In the genomic region with DNA sequence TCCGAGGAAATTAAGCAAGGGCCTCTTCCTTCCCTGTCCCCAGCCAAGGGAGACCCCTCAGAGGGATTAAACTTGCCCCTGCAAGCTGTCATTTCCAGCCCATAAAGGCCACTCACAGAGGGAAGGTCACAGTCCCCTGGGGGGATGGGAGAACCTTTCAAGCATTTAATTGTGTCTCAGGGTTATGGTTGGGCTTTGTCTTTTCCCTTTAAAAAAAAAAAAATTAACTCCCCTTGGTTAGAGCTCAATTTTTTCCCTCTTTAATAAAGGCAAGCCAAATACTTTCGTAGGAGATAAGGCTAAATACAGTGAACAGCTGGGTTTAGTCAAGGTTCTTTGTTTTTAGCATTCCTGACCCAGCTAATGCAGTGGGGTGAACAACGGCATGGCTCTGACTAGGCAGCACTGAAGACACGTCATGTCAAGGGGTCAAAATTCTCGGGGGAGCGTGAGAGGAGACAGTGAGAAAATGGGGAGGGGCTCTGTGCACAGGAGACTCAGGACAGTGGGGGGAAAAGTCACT, we compare ENCODE assay signal across 11 cellular contexts. TPM values are rescaled to one million over a fixed set of nuclear protein-coding genes. Genes with fewer than 3 reads are reported as not detected.
DNase-seq lines count a peak whose midpoint lies in the region; ATAC-seq and TF ChIP-seq lines count a peak whose summit lies in the region.
"Had no signal": no experiment of that assay in that cellular context is flagged by ENCODE, and none has a peak within 500 bp of the region (broad histone marks: within the 10 kb centered on the region; RNA-seq: fewer than 3 reads in every experiment).

No MANE protein-coding gene starts in this region.

- CTCF ChIA-PET in activated CD4-positive, alpha-beta memory T cell treated with anti-CD3 and anti-CD28 coated beads for 36 hours (lab: Charles Lee): no interaction called here

- DNase-seq in EL (peak; percentile 29), ascending aorta (ENCODE audit: low spot score in 2 of 2) (no peak), right cardiac atrium (peak in 1 of 3 donors; percentile 83), sciatic nerve (ENCODE audit: low spot score) (no peak), globus pallidus (ENCODE audit: low spot score) (no peak)
- no peak for DNase-seq in activated CD4-positive, alpha-beta memory T cell treated with anti-CD3 and anti-CD28 coated beads for 36 hours
- DNase-seq in activated T-helper 2 cell treated with anti-CD3 and anti-CD28 coated beads, Interferon-gamma antibody, Interleukin-2, Interleukin-4, amounts not matched to agents 10 μg/mL and 5 μg/mL and 100 μg/mL, durations not matched to agents 14 hours and 24 hours and 36 hours (ENCODE audit: low spot score): no peak
- DNase-seq: activated CD4-positive, alpha-beta T cell treated with anti-CD3 and anti-CD28 coated beads, Interleukin-2, amount 50 U/mL, for 48 hours had no signal

- peaks cover 9 to 37% of the 10 kb centered on the region in 2 donors for H3K4me1 ChIP-seq in ascending aorta
- H3K4me1 ChIP-seq in right cardiac atrium (ENCODE audit: control insufficient read depth, insufficient read depth, low read length): peaks cover 22% of the 10 kb centered on the region

- H3K36me3 Mint-ChIP-seq in activated CD4-positive, alpha-beta memory T cell treated with anti-CD3 and anti-CD28 coated beads for 36 hours: peaks cover 22% of the 10 kb centered on the region
- peaks cover 36% of the 10 kb centered on the region for H3K36me3 Mint-ChIP-seq in activated T-helper 2 cell treated with anti-CD3 and anti-CD28 coated beads, Interferon-gamma antibody, Interleukin-2, Interleukin-4, amounts not matched to agents 10 μg/mL and 5 μg/mL and 100 μg/mL, durations not matched to agents 14 hours and 24 hours and 36 hours (ENCODE audit: low read depth)

- H3K27ac Mint-ChIP-seq in activated CD4-positive, alpha-beta memory T cell treated with anti-CD3 and anti-CD28 coated beads for 36 hours: no peak overlapping the region
- H3K27ac Mint-ChIP-seq in activated T-helper 2 cell treated with anti-CD3 and anti-CD28 coated beads, Interferon-gamma antibody, Interleukin-2, Interleukin-4, amounts not matched to agents 10 μg/mL and 5 μg/mL and 100 μg/mL, durations not matched to agents 14 hours and 24 hours and 36 hours: no peak overlapping the region

- WGBS in right cardiac atrium: 20% methylated on average over 6 of the region's 6 CpGs

- POLR2A ChIA-PET in activated CD4-positive, alpha-beta memory T cell treated with anti-CD3 and anti-CD28 coated beads for 36 hours (lab: Charles Lee): interaction anchor here (0.7 kb wide), 1 partner anchor 16 kb away, joined by 4 read pairs; no protein-coding TSS in a partner anchor

- no peak overlapping the region for H3K4me3 Mint-ChIP-seq in activated CD4-positive, alpha-beta memory T cell treated with anti-CD3 and anti-CD28 coated beads for 36 hours
- no peak overlapping the region for H3K4me3 Mint-ChIP-seq in activated T-helper 2 cell treated with anti-CD3 and anti-CD28 coated beads, Interferon-gamma antibody, Interleukin-2, Interleukin-4, amounts not matched to agents 10 μg/mL and 5 μg/mL and 100 μg/mL, durations not matched to agents 14 hours and 24 hours and 36 hours (ENCODE audit: low read depth)

- no peaks in the 10 kb centered on the region for H3K9me3 ChIP-seq in ascending aorta
- no peaks in the 10 kb centered on the region for H3K9me3 ChIP-seq in right cardiac atrium (ENCODE audit: control insufficient read depth, low read length)

- peak; percentile 83 to 88 for ATAC-seq in right cardiac atrium
- peak; percentile 76 for ATAC-seq in sciatic nerve
- ATAC-seq in GM18517 (IDR thresholded peaks at IDR 0.05; ENCODE audit: unreplicated experiment): no peak
- ATAC-seq: K562, Panc1 had no signal

- H3K4me3 ChIP-seq in ascending aorta (peak overlapping the region; percentile 16 to 21), right cardiac atrium (ENCODE audit: low read length) (no peak overlapping the region)
- H3K4me3 ChIP-seq: K562 had no signal

- intact Hi-C loops in ascending aorta (cut with DNase I) (loop anchor here (5.0 kb wide), 1 partner anchor 44 kb away; no protein-coding TSS in a partner anchor), right cardiac atrium (cut with DNase I) (no loop called here), sciatic nerve (cut with DNase I) (no loop called here)
- intact Hi-C loops in activated CD4-positive, alpha-beta memory T cell treated with anti-CD3 and anti-CD28 coated beads for 36 hours (cut with micrococcal nuclease): no loop called here
- intact Hi-C loops in activated T-helper 2 cell treated with anti-CD3 and anti-CD28 coated beads, Interferon-gamma antibody, Interleukin-2, Interleukin-4, amounts not matched to agents 10 μg/mL and 5 μg/mL and 100 μg/mL, durations not matched to agents 14 hours and 24 hours and 36 hours (cut with micrococcal nuclease): no loop called here

- no peaks in the 10 kb centered on the region for H3K9me3 Mint-ChIP-seq in activated CD4-positive, alpha-beta memory T cell treated with anti-CD3 and anti-CD28 coated beads for 36 hours
- H3K9me3 Mint-ChIP-seq in activated T-helper 2 cell treated with anti-CD3 and anti-CD28 coated beads, Interferon-gamma antibody, Interleukin-2, Interleukin-4, amounts not matched to agents 10 μg/mL and 5 μg/mL and 100 μg/mL, durations not matched to agents 14 hours and 24 hours and 36 hours: no peaks in the 10 kb centered on the region

- H3K36me3 ChIP-seq in ascending aorta: peaks cover 16 to 45% of the 10 kb centered on the region in 2 donors

- no peaks in the 10 kb centered on the region for H3K27me3 Mint-ChIP-seq in activated CD4-positive, alpha-beta memory T cell treated with anti-CD3 and anti-CD28 coated beads for 36 hours
- H3K27me3 Mint-ChIP-seq in activated T-helper 2 cell treated with anti-CD3 and anti-CD28 coated beads, Interferon-gamma antibody, Interleukin-2, Interleukin-4, amounts not matched to agents 10 μg/mL and 5 μg/mL and 100 μg/mL, durations not matched to agents 14 hours and 24 hours and 36 hours (ENCODE audit: low read depth): peaks cover 4% of the 10 kb centered on the region

- H3K27me3 ChIP-seq in ascending aorta (no peaks in the 10 kb centered on the region), right cardiac atrium (ENCODE audit: control insufficient read depth, insufficient read depth) (no peaks in the 10 kb centered on the region)

- H3K27ac ChIP-seq in ascending aorta (peak overlapping the region; percentile 57 to 69), right cardiac atrium (ENCODE audit: low read length) (peak overlapping the region; percentile 90)

- TF ChIP-seq CTCF in ascending aorta (IDR thresholded peaks at IDR 0.05): no peak

- H3K4me1 Mint-ChIP-seq in activated CD4-positive, alpha-beta memory T cell treated with anti-CD3 and anti-CD28 coated beads for 36 hours (ENCODE audit: low read depth): no peaks in the 10 kb centered on the region
- no peaks in the 10 kb centered on the region for H3K4me1 Mint-ChIP-seq in activated T-helper 2 cell treated with anti-CD3 and anti-CD28 coated beads, Interferon-gamma antibody, Interleukin-2, Interleukin-4, amounts not matched to agents 10 μg/mL and 5 μg/mL and 100 μg/mL, durations not matched to agents 14 hours and 24 hours and 36 hours (ENCODE audit: low read depth)

RNA-seq across cellular contexts. Expression of a gene that starts 30.4 kb away (rescaled TPM):
- total RNA-seq in ascending aorta (27.5 TPM), right cardiac atrium (10 to 100 TPM; 26.0 to 31.1 (median 29.0) TPM), sciatic nerve (18.0 TPM)
- 8.9 TPM for polyA plus RNA-seq in right cardiac atrium
- total RNA-seq in activated CD4-positive, alpha-beta memory T cell treated with anti-CD3 and anti-CD28 coated beads for 36 hours: 1 to 10 TPM; 3.9 to 4.4 TPM
- 6.8 and 7.4 TPM in 2 replicates for total RNA-seq in activated T-helper 2 cell treated with anti-CD3 and anti-CD28 coated beads, Interferon-gamma antibody, Interleukin-2, Interleukin-4, amounts not matched to agents 10 μg/mL and 5 μg/mL and 100 μg/mL, durations not matched to agents 14 hours and 24 hours and 36 hours
